Comparison of ENCODE assay signal across 1 cellular context in the genomic region with DNA sequence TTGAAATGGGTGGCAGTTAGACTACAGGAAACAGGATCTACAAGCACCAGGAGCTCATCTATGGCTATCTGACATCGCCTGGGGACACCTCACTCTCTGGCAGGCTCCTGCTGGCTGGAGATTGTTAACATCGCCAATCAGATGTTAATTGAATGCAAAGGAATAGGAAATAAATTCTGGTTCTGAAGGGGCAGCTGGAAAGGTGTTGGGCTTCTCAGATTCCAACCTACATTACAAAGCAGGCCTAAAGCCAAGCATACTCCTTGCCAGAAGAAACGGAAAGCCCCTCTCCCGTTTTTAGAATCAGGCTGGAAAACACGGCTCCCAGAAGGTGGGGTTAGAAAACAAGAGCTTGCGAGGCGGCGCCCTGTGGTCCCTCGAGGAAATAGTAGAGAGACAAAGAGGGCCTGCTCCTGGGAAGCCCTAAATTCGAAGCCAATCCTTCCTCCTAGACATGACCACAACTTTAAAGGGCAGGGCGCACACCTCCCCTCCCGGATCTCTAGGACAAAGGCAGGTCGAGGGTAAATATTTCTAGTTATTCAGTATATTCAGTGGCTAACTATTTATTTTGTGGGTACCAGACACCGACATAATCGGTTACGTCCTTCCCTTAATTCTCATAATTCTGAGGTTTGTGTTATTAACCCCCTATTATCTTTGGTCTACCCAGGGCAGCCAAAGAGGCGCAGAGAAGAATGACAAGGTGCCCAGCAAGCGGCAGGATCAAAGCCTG.
TF ChIP-seq lines count a peak whose summit lies in the region.

No MANE protein-coding gene starts in this region.

TF ChIP-seq in GM12878, 131 proteins besides CTCF, POLR2A, EP300 and RAD21 (continued from another document):
- TF ChIP-seq RELA (IDR thresholded peaks at IDR 0.05; ENCODE audit: borderline replicate concordance, partially characterized antibody) (no peak), EED (IDR thresholded peaks at IDR 0.05; ENCODE audit: low read depth) (no peak), CREB1 (IDR thresholded peaks at IDR 0.05; ENCODE audit: low read depth) (no peak)
- TF ChIP-seq, protein P1, sequence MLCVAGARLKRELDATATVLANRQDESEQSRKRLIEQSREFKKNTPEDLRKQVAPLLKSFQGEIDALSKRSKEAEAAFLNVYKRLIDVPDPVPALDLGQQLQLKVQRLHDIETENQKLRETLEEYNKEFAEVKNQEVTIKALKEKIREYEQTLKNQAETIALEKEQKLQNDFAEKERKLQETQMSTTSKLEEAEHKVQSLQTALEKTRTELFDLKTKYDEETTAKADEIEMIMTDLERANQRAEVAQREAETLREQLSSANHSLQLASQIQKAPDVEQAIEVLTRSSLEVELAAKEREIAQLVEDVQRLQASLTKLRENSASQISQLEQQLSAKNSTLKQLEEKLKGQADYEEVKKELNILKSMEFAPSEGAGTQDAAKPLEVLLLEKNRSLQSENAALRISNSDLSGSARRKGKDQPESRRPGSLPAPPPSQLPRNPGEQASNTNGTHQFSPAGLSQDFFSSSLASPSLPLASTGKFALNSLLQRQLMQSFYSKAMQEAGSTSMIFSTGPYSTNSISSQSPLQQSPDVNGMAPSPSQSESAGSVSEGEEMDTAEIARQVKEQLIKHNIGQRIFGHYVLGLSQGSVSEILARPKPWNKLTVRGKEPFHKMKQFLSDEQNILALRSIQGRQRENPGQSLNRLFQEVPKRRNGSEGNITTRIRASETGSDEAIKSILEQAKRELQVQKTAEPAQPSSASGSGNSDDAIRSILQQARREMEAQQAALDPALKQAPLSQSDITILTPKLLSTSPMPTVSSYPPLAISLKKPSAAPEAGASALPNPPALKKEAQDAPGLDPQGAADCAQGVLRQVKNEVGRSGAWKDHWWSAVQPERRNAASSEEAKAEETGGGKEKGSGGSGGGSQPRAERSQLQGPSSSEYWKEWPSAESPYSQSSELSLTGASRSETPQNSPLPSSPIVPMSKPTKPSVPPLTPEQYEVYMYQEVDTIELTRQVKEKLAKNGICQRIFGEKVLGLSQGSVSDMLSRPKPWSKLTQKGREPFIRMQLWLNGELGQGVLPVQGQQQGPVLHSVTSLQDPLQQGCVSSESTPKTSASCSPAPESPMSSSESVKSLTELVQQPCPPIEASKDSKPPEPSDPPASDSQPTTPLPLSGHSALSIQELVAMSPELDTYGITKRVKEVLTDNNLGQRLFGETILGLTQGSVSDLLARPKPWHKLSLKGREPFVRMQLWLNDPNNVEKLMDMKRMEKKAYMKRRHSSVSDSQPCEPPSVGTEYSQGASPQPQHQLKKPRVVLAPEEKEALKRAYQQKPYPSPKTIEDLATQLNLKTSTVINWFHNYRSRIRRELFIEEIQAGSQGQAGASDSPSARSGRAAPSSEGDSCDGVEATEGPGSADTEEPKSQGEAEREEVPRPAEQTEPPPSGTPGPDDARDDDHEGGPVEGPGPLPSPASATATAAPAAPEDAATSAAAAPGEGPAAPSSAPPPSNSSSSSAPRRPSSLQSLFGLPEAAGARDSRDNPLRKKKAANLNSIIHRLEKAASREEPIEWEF (IDR thresholded peaks at IDR 0.05; ENCODE audit: insufficient replicate concordance, low read depth, low read length): no peak
